22 cellular contexts compared by ENCODE assay signal in the genomic region with DNA sequence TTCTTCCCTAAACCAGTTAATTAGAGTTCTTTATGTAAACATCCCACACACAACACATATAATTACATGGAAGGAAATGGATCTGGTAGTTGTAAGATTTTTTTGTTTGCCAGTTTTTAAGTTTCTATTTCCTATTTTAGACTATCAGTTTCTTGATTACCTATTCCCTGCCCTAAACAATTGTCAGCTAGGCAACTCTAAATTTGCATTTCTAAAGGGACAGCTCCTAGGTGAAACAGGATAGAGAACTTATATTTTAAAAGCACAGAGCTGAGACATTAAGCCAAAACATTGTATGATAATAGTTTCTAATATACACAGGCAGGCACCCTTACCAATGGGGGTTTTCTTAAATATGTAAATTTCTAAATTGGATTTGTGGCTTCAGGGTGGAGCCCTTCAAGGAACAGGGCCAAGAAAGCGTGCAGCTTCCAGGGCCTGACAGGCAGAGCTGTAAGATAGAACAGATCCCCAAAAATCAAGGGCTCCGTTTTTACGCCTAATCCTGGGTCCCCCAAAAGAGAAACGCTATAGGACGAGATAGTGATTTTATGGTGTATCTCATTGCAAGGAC.
"Had no signal": no experiment of that assay in that cellular context is flagged by ENCODE, and none has a peak within 500 bp of the region (broad histone marks: within the 10 kb centered on the region; RNA-seq: fewer than 3 reads in every experiment).

No MANE protein-coding gene starts in this region.

- H2AFZ ChIP-seq: hepatocyte had no signal

- FAIRE-seq: endothelial cell of umbilical vein, frontal cortex had no signal

- H3K9me3 ChIP-seq: left lung, right lobe of liver, tibial artery had no signal

- DNase-seq: activated CD4-positive, alpha-beta memory T cell treated with anti-CD3 and anti-CD28 coated beads for 36 hours; activated CD4-positive, alpha-beta T cell treated with anti-CD3 and anti-CD28 coated beads for 48 hours; activated naive CD4-positive, alpha-beta T cell treated with Interleukin-2 at 50 U/mL for 16 hours; activated naive CD8-positive, alpha-beta T cell treated with anti-CD3 and anti-CD28 coated beads for 36 hours; activated T-cell treated with anti-CD3 and anti-CD28 coated beads, Interleukin-2, amount 50 U/mL, for 48 hours; central memory CD4-positive, alpha-beta T cell; dermis blood vessel endothelial cell; effector memory CD4-positive, alpha-beta T cell; glutamatergic neuron; kidney glomerular epithelial cell; left lung; naive thymus-derived CD4-positive, alpha-beta T cell; occipital lobe; right lobe of liver; stimulated activated CD4-positive, alpha-beta T cell treated with anti-CD3 and anti-CD28 coated beads, Interleukin-1b, Interleukin-23, amount 100 ng/mL, for 48 hours; tibial artery had no signal

- ATAC-seq: esophagus mucosa; left lung; naive thymus-derived CD4-positive, alpha-beta T cell; right lobe of liver had no signal

- H3K27ac ChIP-seq: hepatocyte, left lung, right lobe of liver, skin epidermis, tibial artery had no signal

- H3K4me1 ChIP-seq: left lung, right lobe of liver, tibial artery had no signal

- H3K79me2 ChIP-seq: hepatocyte had no signal

- H3K4me2 ChIP-seq: hepatocyte had no signal

- H3K36me3 ChIP-seq: left lung, right lobe of liver, tibial artery had no signal

- H3K4me3 ChIP-seq: hepatocyte, left lung, lung, right lobe of liver, skin epidermis, tibial artery had no signal

- H3K27me3 ChIP-seq: hepatocyte, left lung, right lobe of liver, tibial artery had no signal
